18 cellular contexts compared by ENCODE assay signal in genomic region chr20:2695206-2695983, GRCh38. TPM values are rescaled to one million over a fixed set of nuclear protein-coding genes. Genes with fewer than 3 reads are reported as not detected.
A peak's percentile ranks its signal among the peaks of the same experiment; 100 is the strongest.
DNase-seq lines count a peak whose midpoint lies in the region; TF ChIP-seq lines count a peak whose summit lies in the region.
"Had no signal": no experiment of that assay in that cellular context is flagged by ENCODE, and none has a peak within 500 bp of the region (broad histone marks: within the 10 kb centered on the region; RNA-seq: fewer than 3 reads in every experiment).

No MANE protein-coding gene starts in this region.

- H3K4me3 ChIP-seq in NB4 (ENCODE audit: low read depth, low read length): no peak overlapping the region
- H3K4me3 ChIP-seq: lung had no signal

- H3K36me3 Mint-ChIP-seq in activated CD4-positive, alpha-beta memory T cell treated with anti-CD3 and anti-CD28 coated beads, Interleukin-2, amount 10 ng/mL, durations not matched to agents 7 days and 5 days (ENCODE audit: low read depth): peaks cover 3% of the 10 kb centered on the region
- H3K36me3 Mint-ChIP-seq in activated CD4-positive, alpha-beta memory T cell treated with anti-CD3 and anti-CD28 coated beads for 36 hours: peaks cover 3% of the 10 kb centered on the region
- H3K36me3 Mint-ChIP-seq in immature natural killer cell (peaks cover 0 to 4% (median 0%) of the 10 kb centered on the region in 3 donors), progenitor cell of endocrine pancreas (ENCODE audit: insufficient read depth) (peaks cover 6% of the 10 kb centered on the region)

- DNase-seq in activated CD4-positive, alpha-beta memory T cell treated with anti-CD3 and anti-CD28 coated beads, Interleukin-2, amount 10 ng/mL, durations not matched to agents 7 days and 5 days: peak; percentile 11
- DNase-seq in activated CD4-positive, alpha-beta memory T cell treated with anti-CD3 and anti-CD28 coated beads for 36 hours: no peak
- DNase-seq in NB4 (ENCODE audit: low read depth) (peak; percentile 44), immature natural killer cell (no peak), progenitor cell of endocrine pancreas (ENCODE audit: low spot score, unreplicated experiment) (no peak), NCI-H526 (lab: John Stamatoyannopoulos, UW) (no peak), dedifferentiated amniotic fluid mesenchymal stem cell (ENCODE audit: extremely low spot score) (no peak), NCI-H1105 (lab: John Stamatoyannopoulos, UW) (no peak)
- DNase-seq: activated naive CD4-positive, alpha-beta T cell treated with Interleukin-2 at 50 U/mL for 16 hours; anterior cingulate cortex; effector memory CD8-positive, alpha-beta T cell; NCI-H187; NCI-H2227 treated with DMSO at 0.1 percent for 48 hours; RPMI8226; trophoblast cell had no signal

- no peaks in the 10 kb centered on the region for H3K9me3 Mint-ChIP-seq in activated CD4-positive, alpha-beta memory T cell treated with anti-CD3 and anti-CD28 coated beads, Interleukin-2, amount 10 ng/mL, durations not matched to agents 7 days and 5 days
- no peaks in the 10 kb centered on the region for H3K9me3 Mint-ChIP-seq in activated CD4-positive, alpha-beta memory T cell treated with anti-CD3 and anti-CD28 coated beads for 36 hours
- H3K9me3 Mint-ChIP-seq in immature natural killer cell (no peaks in the 10 kb centered on the region), progenitor cell of endocrine pancreas (ENCODE audit: low read depth) (no peaks in the 10 kb centered on the region)
- H3K9me3 Mint-ChIP-seq: effector memory CD8-positive, alpha-beta T cell; stimulated activated effector memory CD8-positive, alpha-beta T cell treated with anti-CD3 and anti-CD28 coated beads, Interleukin-12 subunit alpha, Interleukin-12 subunit beta, amount 100 ng/mL, for 72 hours had no signal

- no peak overlapping the region for H3K27ac Mint-ChIP-seq in activated CD4-positive, alpha-beta memory T cell treated with anti-CD3 and anti-CD28 coated beads, Interleukin-2, amount 10 ng/mL, durations not matched to agents 7 days and 5 days
- no peak overlapping the region for H3K27ac Mint-ChIP-seq in activated CD4-positive, alpha-beta memory T cell treated with anti-CD3 and anti-CD28 coated beads for 36 hours
- H3K27ac Mint-ChIP-seq in immature natural killer cell: peak overlapping the region in 4 of 6 donors; percentile 7 to 72 (median 38)
- no peak overlapping the region for H3K27ac Mint-ChIP-seq in progenitor cell of endocrine pancreas
- H3K27ac Mint-ChIP-seq: stimulated activated effector memory CD8-positive, alpha-beta T cell treated with anti-CD3 and anti-CD28 coated beads, Interleukin-12 subunit alpha, Interleukin-12 subunit beta, amount 100 ng/mL, for 72 hours had no signal

- intact Hi-C loops in activated CD4-positive, alpha-beta memory T cell treated with anti-CD3 and anti-CD28 coated beads for 36 hours (cut with micrococcal nuclease): no loop called here

- CTCF ChIA-PET in activated CD4-positive, alpha-beta memory T cell treated with anti-CD3 and anti-CD28 coated beads, Interleukin-2, amount 10 ng/mL, durations not matched to agents 7 days and 5 days (lab: Charles Lee): no interaction called here
- CTCF ChIA-PET in activated CD4-positive, alpha-beta memory T cell treated with anti-CD3 and anti-CD28 coated beads for 36 hours (lab: Charles Lee): no interaction called here

- POLR2A ChIA-PET in activated CD4-positive, alpha-beta memory T cell treated with anti-CD3 and anti-CD28 coated beads, Interleukin-2, amount 10 ng/mL, durations not matched to agents 7 days and 5 days (lab: Charles Lee): no interaction called here
- POLR2A ChIA-PET in activated CD4-positive, alpha-beta memory T cell treated with anti-CD3 and anti-CD28 coated beads for 36 hours (lab: Charles Lee): no interaction called here

- H3K27me3 Mint-ChIP-seq in activated CD4-positive, alpha-beta memory T cell treated with anti-CD3 and anti-CD28 coated beads, Interleukin-2, amount 10 ng/mL, durations not matched to agents 7 days and 5 days: peaks cover 51% of the 10 kb centered on the region
- peaks cover 45% of the 10 kb centered on the region for H3K27me3 Mint-ChIP-seq in activated CD4-positive, alpha-beta memory T cell treated with anti-CD3 and anti-CD28 coated beads for 36 hours
- H3K27me3 Mint-ChIP-seq in immature natural killer cell (ENCODE audit: low read depth in 3 of 3): peaks cover 12 to 14% (median 12%) of the 10 kb centered on the region in 3 donors
- peaks cover 51% of the 10 kb centered on the region for H3K27me3 Mint-ChIP-seq in progenitor cell of endocrine pancreas

- H3K4me1 Mint-ChIP-seq in activated CD4-positive, alpha-beta memory T cell treated with anti-CD3 and anti-CD28 coated beads, Interleukin-2, amount 10 ng/mL, durations not matched to agents 7 days and 5 days: peaks cover 11% of the 10 kb centered on the region
- H3K4me1 Mint-ChIP-seq in activated CD4-positive, alpha-beta memory T cell treated with anti-CD3 and anti-CD28 coated beads for 36 hours (ENCODE audit: low read depth): peaks cover 9% of the 10 kb centered on the region
- H3K4me1 Mint-ChIP-seq in immature natural killer cell (peaks cover 21 to 22% of the 10 kb centered on the region in 2 donors), progenitor cell of endocrine pancreas (ENCODE audit: low read depth) (peaks cover 7% of the 10 kb centered on the region)

- TF ChIP-seq CTCF in NB4 (IDR thresholded peaks at IDR 0.05; ENCODE audit: low read depth, low read length) (no peak), progenitor cell of endocrine pancreas (IDR thresholded peaks at IDR 0.05; ENCODE audit: unreplicated experiment) (no peak)

- no peak overlapping the region for H3K4me3 Mint-ChIP-seq in activated CD4-positive, alpha-beta memory T cell treated with anti-CD3 and anti-CD28 coated beads, Interleukin-2, amount 10 ng/mL, durations not matched to agents 7 days and 5 days
- H3K4me3 Mint-ChIP-seq in activated CD4-positive, alpha-beta memory T cell treated with anti-CD3 and anti-CD28 coated beads for 36 hours: no peak overlapping the region
- H3K4me3 Mint-ChIP-seq in immature natural killer cell (peak overlapping the region; percentile 41 to 78 (median 66)), progenitor cell of endocrine pancreas (ENCODE audit: low read depth) (peak overlapping the region; percentile 56)

- TF ChIP-seq POLR2A in NB4 (IDR thresholded peaks at IDR 0.05; ENCODE audit: extremely low read depth, insufficient read length): no peak

RNA-seq across cellular contexts. Expression of gene EBF4, which starts 2.8 kb away (rescaled TPM):
- total RNA-seq in activated CD4-positive, alpha-beta memory T cell treated with anti-CD3 and anti-CD28 coated beads, Interleukin-2, amount 10 ng/mL, durations not matched to agents 7 days and 5 days: 1 to 10 TPM; 2.7 to 2.9 TPM
- 1 to 10 TPM; 5.9 to 6.6 TPM for total RNA-seq in activated CD4-positive, alpha-beta memory T cell treated with anti-CD3 and anti-CD28 coated beads for 36 hours
- polyA plus RNA-seq in immature natural killer cell: 1 to 10 TPM; 1.3 to 1.8 (median 1.7) TPM
- 63.8 and 64.9 TPM in 2 replicates for total RNA-seq in progenitor cell of endocrine pancreas
- total RNA-seq: MCF 10A had no signal

RNA-seq across cellular contexts. Expression of gene IDH3B, which starts 31.4 kb away (rescaled TPM):
- 10 to 100 TPM; 78.8 to 82.2 TPM for total RNA-seq in activated CD4-positive, alpha-beta memory T cell treated with anti-CD3 and anti-CD28 coated beads, Interleukin-2, amount 10 ng/mL, durations not matched to agents 7 days and 5 days
- total RNA-seq in activated CD4-positive, alpha-beta memory T cell treated with anti-CD3 and anti-CD28 coated beads for 36 hours: 10 to 100 TPM; 95.6 to 99.1 TPM
- 100 to 1,000 TPM; 110 to 185 (median 133) TPM for polyA plus RNA-seq in immature natural killer cell
- 98.9 and 108 TPM in 2 replicates for total RNA-seq in progenitor cell of endocrine pancreas

RNA-seq across cellular contexts. Expression of gene NOP56, which starts 43.0 kb away (rescaled TPM):
- total RNA-seq in activated CD4-positive, alpha-beta memory T cell treated with anti-CD3 and anti-CD28 coated beads, Interleukin-2, amount 10 ng/mL, durations not matched to agents 7 days and 5 days: 100 to 1,000 TPM; 285 to 302 TPM
- total RNA-seq in activated CD4-positive, alpha-beta memory T cell treated with anti-CD3 and anti-CD28 coated beads for 36 hours: 100 to 1,000 TPM; 402 to 408 TPM
- polyA plus RNA-seq in immature natural killer cell: 10 to 100 TPM; 69.5 to 94.8 (median 71.2) TPM
- 271 and 282 TPM in 2 replicates for total RNA-seq in progenitor cell of endocrine pancreas

Comparison
In these comparisons a context has a peak if more than half of its experiments do, and no peak if none do; other contexts are left out.
1. DNase-seq: peak in activated CD4-positive, alpha-beta memory T cell treated with anti-CD3 and anti-CD28 coated beads, Interleukin-2, amount 10 ng/mL, durations not matched to agents 7 days and 5 days (single experiment) and NB4 (single experiment); none in activated CD4-positive, alpha-beta memory T cell treated with anti-CD3 and anti-CD28 coated beads for 36 hours (single experiment), immature natural killer cell (0 of 3), progenitor cell of endocrine pancreas (single experiment), NCI-H526 (0 of 2), dedifferentiated amniotic fluid mesenchymal stem cell (single experiment) and NCI-H1105 (single experiment).
2. H3K27ac Mint-ChIP-seq: peak in immature natural killer cell (4 of 6); none in activated CD4-positive, alpha-beta memory T cell treated with anti-CD3 and anti-CD28 coated beads, Interleukin-2, amount 10 ng/mL, durations not matched to agents 7 days and 5 days (single experiment), activated CD4-positive, alpha-beta memory T cell treated with anti-CD3 and anti-CD28 coated beads for 36 hours (single experiment) and progenitor cell of endocrine pancreas (single experiment).
3. H3K4me3 Mint-ChIP-seq: peak in immature natural killer cell (5 of 5) and progenitor cell of endocrine pancreas (single experiment); none in activated CD4-positive, alpha-beta memory T cell treated with anti-CD3 and anti-CD28 coated beads, Interleukin-2, amount 10 ng/mL, durations not matched to agents 7 days and 5 days (single experiment) and activated CD4-positive, alpha-beta memory T cell treated with anti-CD3 and anti-CD28 coated beads for 36 hours (single experiment).